ENCODE assay signal across 1 cellular context in the genomic region with DNA sequence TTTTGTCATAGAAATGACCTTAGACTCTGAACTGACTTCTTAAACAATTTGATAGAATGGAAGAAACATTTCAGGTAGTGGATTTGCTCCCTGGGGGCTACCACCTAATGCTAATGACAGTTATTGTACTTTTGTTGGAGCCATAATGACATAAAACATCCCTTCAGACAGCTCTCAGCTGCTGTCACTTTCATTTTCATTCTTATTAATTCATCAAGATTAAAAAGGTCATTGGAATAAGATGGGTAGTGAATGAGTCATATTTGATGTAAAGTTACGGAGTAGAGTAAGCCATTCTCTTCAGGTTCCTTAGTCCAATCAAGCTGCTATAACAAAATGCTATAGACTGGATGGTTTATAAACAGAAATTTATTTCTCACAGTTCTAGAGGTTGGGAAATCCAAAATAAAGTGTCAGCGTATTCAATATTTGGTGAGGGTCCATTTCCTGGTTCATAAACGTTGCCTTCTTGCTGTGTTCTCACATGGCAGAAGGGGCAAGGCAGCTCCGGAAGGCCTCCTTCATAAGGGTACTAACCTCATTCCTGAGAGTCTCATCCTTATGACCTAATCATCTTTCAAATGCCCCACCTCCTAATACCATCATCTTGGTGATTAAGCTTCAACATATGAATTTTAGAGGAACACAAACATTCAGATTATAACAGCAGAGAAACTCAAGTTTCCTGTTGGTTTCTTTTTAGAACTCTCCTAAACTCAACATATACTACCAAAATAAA.
TF ChIP-seq lines count a peak whose summit lies in the region.

No MANE protein-coding gene starts in this region.

TF ChIP-seq in HepG2, 621 proteins besides CTCF, POLR2A, EP300 and RAD21 (continued from another document):
- no peak for TF ChIP-seq NFATC3 (CRISPR knock-in tag; IDR thresholded peaks at IDR 0.05)
